Comparison of ENCODE assay signal across 22 cellular contexts in genomic region chr3:21544076-21544462, GRCh38.
DNase-seq lines count a peak whose midpoint lies in the region; ATAC-seq, FAIRE-seq and TF ChIP-seq lines count a peak whose summit lies in the region.
"Had no signal": no experiment of that assay in that cellular context is flagged by ENCODE, and none has a peak within 500 bp of the region (broad histone marks: within the 10 kb centered on the region; RNA-seq: fewer than 3 reads in every experiment).

No MANE protein-coding gene starts in this region.

- WGBS in K562 (ENCODE audit: insufficient coverage, low coverage, missing lambda C conversion rate) = 0% methylated on average over 4 of the region's 4 CpGs
- 70% methylated on average over 3 of the region's 4 CpGs for WGBS in mesenchymal stem cell

- H2BK12ac ChIP-seq in mesenchymal stem cell (ENCODE audit: low read length in 2 of 2) = no peak overlapping the region

- TF ChIP-seq POLR2A in K562 (conservative IDR thresholded peaks at IDR 0.05) = no peak

- H3K27ac ChIP-seq in K562 (ENCODE audit: extremely low read depth, low read depth, low read length) (peak overlapping the region; percentile 76; the same call in 2 of the 3 replicates), iPS-20b (ENCODE audit: low read length) (no peak overlapping the region), mesenchymal stem cell (ENCODE audit: low read length, poor library complexity, severe bottlenecking) (no peak overlapping the region), substantia nigra (ENCODE audit: low read depth, low read length, poor library complexity, severe bottlenecking) (no peak overlapping the region)
- H3K27ac ChIP-seq: prostate gland had no signal

- peak overlapping the region in 1 of 2 experiments; percentile 66; a peak in 2 of 4 replicates for H3K9ac ChIP-seq in K562 (ENCODE audit: insufficient read depth in 1 of 2, low read depth in 2 of 2, low read length in 2 of 2)
- H3K9ac ChIP-seq in iPS-20b (ENCODE audit: low read depth, low read length) = peak overlapping the region; percentile 38; the same call in 1 of the 2 replicates
- no peak overlapping the region for H3K9ac ChIP-seq in mesenchymal stem cell (ENCODE audit: low read length)

- in situ Hi-C loops in K562 (cut with MboI) = no loop called here

- no peak overlapping the region for H4K91ac ChIP-seq in mesenchymal stem cell (ENCODE audit: low read length)

- no peaks in the 10 kb centered on the region for H3K9me1 ChIP-seq in K562 (ENCODE audit: control insufficient read depth, insufficient read depth, low read length)

- TF ChIP-seq CTCF in K562 (IDR thresholded peaks at IDR 0.05 in 2 of 3, conservative IDR thresholded peaks at IDR 0.05 in 1 of 3; ENCODE audit: insufficient read depth in 2 of 3, low read depth in 1 of 3, low read length in 3 of 3) = no peak

- H3K4me1 ChIP-seq in K562 (replicated peaks in 1 of 2; ENCODE audit: control insufficient read depth in 2 of 2, insufficient read depth in 2 of 2, low read length in 2 of 2) (no peaks in the 10 kb centered on the region; a peak in 1 of 5 replicates), iPS-20b (ENCODE audit: insufficient read depth, low read length) (no peaks in the 10 kb centered on the region; the same call in 1 of the 2 replicates), mesenchymal stem cell (ENCODE audit: control insufficient read depth, insufficient read depth, low read depth, low read length) (no peaks in the 10 kb centered on the region)
- H3K4me1 ChIP-seq: prostate gland had no signal

- TF ChIP-seq RAD21 in K562 (CRISPR knock-in tag; conservative IDR thresholded peaks at IDR 0.05 in 1 of 2, IDR thresholded peaks at IDR 0.05 in 1 of 2) = no peak

- no peak overlapping the region for H2BK120ac ChIP-seq in mesenchymal stem cell (ENCODE audit: low read depth, low read length)

- H2BK5ac ChIP-seq in mesenchymal stem cell (ENCODE audit: low read depth, low read length, poor library complexity, severe bottlenecking) = no peak overlapping the region

- H3K14ac ChIP-seq in mesenchymal stem cell (ENCODE audit: low read length in 2 of 2) = no peak overlapping the region

- H3K4ac ChIP-seq in mesenchymal stem cell (ENCODE audit: low read depth in 1 of 2, low read length in 2 of 2) = no peak overlapping the region

- POLR2A ChIA-PET in K562 (lab: Yijun Ruan, JAX) = no interaction called here

- no peak overlapping the region for H2BK15ac ChIP-seq in mesenchymal stem cell (ENCODE audit: low read depth, poor library complexity, severe bottlenecking)

- no peaks in the 10 kb centered on the region for H3K36me3 ChIP-seq in K562 (ENCODE audit: control insufficient read depth, insufficient read depth, low read length)
- H3K36me3 ChIP-seq in iPS-20b (ENCODE audit: insufficient read depth, low read depth, low read length) = no peaks in the 10 kb centered on the region
- H3K36me3 ChIP-seq in mesenchymal stem cell (ENCODE audit: control insufficient read depth in 1 of 2, insufficient read depth in 2 of 2, low read depth in 1 of 2, low read length in 2 of 2) = no peaks in the 10 kb centered on the region
- H3K36me3 ChIP-seq: prostate gland had no signal

- no peak for ATAC-seq in K562
- ATAC-seq: activated CD8-positive, alpha-beta T cell treated with anti-CD3 and anti-CD28 coated beads, Interleukin-2, amount 10 ng/mL, durations not matched to agents 7 days and 5 days; left ventricle myocardium superior; mucosa of descending colon had no signal

- H3K18ac ChIP-seq in mesenchymal stem cell (ENCODE audit: low read depth in 1 of 2, low read length in 2 of 2) = no peak overlapping the region

- no peaks in the 10 kb centered on the region for H4K20me1 ChIP-seq in K562 (replicated peaks; ENCODE audit: control insufficient read depth, insufficient read depth, low read length)

- H2AFZ ChIP-seq in K562 (ENCODE audit: low read depth, low read length) = no peak overlapping the region
- no peak overlapping the region for H2AFZ ChIP-seq in mesenchymal stem cell (ENCODE audit: low read depth, low read length)

- H3K4me2 ChIP-seq in K562 (ENCODE audit: insufficient read depth, low read length) (peak overlapping the region; percentile 68; the same call in 1 of the 2 replicates), mesenchymal stem cell (ENCODE audit: low read length, poor library complexity, severe bottlenecking) (no peak overlapping the region)

- TF ChIP-seq EP300 in K562 (IDR thresholded peaks at IDR 0.05; ENCODE audit: low read length) = no peak

- CTCF ChIA-PET in K562 (lab: Yijun Ruan, JAX; ENCODE audit: low intra/inter-chr PET ratio) = no interaction called here

- DNase-seq in EL (peak; percentile 21), K562 (ENCODE audit: extremely low read depth in 1 of 4, low spot score in 3 of 4) (no peak), NOMO-1 (lab: John Stamatoyannopoulos, UW; ENCODE audit: unreplicated experiment in 2 of 2) (no peak), mesenchymal stem cell (no peak), substantia nigra (lab: John Stamatoyannopoulos, UW) (no peak)
- DNase-seq in Jurkat, Clone E6-1 (ENCODE audit: low read depth, low spot score) = peak; percentile 38
- DNase-seq: activated CD4-positive, CD25-positive, alpha-beta regulatory T cell; activated CD8-positive, alpha-beta T cell treated with anti-CD3 and anti-CD28 coated beads, Interleukin-2, amount 10 ng/mL, durations not matched to agents 7 days and 5 days; activated naive CD4-positive, alpha-beta T cell treated with anti-CD3 and anti-CD28 coated beads for 36 hours; activated T-cell treated with anti-CD3 and anti-CD28 coated beads, Interleukin-2, amount 50 U/mL, for 24 hours; anterior cingulate cortex; caudate nucleus; KG1; left ventricle myocardium superior; mucosa of descending colon; NCI-H1105; NCI-H2029 treated with DMSO at 0.1 percent for 48 hours; stimulated activated CD4-positive, alpha-beta T cell treated with anti-CD3 and anti-CD28 coated beads, Interleukin-1b, Interleukin-23, amount 100 ng/mL, for 48 hours; stimulated activated naive CD4-positive, alpha-beta T cell had no signal

- H4K8ac ChIP-seq in mesenchymal stem cell (ENCODE audit: low read length) = no peak overlapping the region

- no peaks in the 10 kb centered on the region for H3K79me1 ChIP-seq in mesenchymal stem cell (replicated peaks; ENCODE audit: low read length, poor library complexity, severe bottlenecking)

- H3K9me3 ChIP-seq in K562 (replicated peaks; ENCODE audit: control insufficient read depth, insufficient read depth, low read depth, low read length) (no peaks in the 10 kb centered on the region), iPS-20b (ENCODE audit: insufficient read depth, low read depth, low read length) (no peaks in the 10 kb centered on the region; the same call in 1 of the 2 replicates), mesenchymal stem cell (ENCODE audit: control insufficient read depth, low read length) (no peaks in the 10 kb centered on the region)
- H3K9me3 ChIP-seq: prostate gland had no signal

- no peaks in the 10 kb centered on the region for H3K27me3 ChIP-seq in K562 (ENCODE audit: control insufficient read depth in 2 of 2, insufficient read depth in 2 of 2, low read length in 2 of 2)
- H3K27me3 ChIP-seq in iPS-20b (ENCODE audit: insufficient read depth, low read length) = no peaks in the 10 kb centered on the region
- no peaks in the 10 kb centered on the region for H3K27me3 ChIP-seq in mesenchymal stem cell (ENCODE audit: control insufficient read depth in 1 of 2, insufficient read depth in 1 of 2, low read length in 2 of 2)

- intact Hi-C loops in K562 (cut with micrococcal nuclease) = no loop called here

- no peak for FAIRE-seq in K562 (lab: Jason Lieb, UNC)
- FAIRE-seq: RCC 7860 had no signal

- H3K79me2 ChIP-seq in K562 (ENCODE audit: control insufficient read depth, insufficient read depth, low read length) = peaks cover 63% of the 10 kb centered on the region

- no TSS peak for BruUV-seq in K562 (replicated peaks; lab: Mats Ljungman, UMichigan)

- H2AK5ac ChIP-seq in mesenchymal stem cell (ENCODE audit: low read length, severe bottlenecking) = no peak overlapping the region

- no peak overlapping the region for H3K4me3 ChIP-seq in Jurkat, Clone E6-1 (ENCODE audit: low read length)
- H3K4me3 ChIP-seq in K562 (peak overlapping the region; percentile 50), iPS-20b (ENCODE audit: low read length) (no peak overlapping the region; the same call in 1 of the 2 replicates), mesenchymal stem cell (ENCODE audit: insufficient read depth in 1 of 2, low read depth in 1 of 2, low read length in 2 of 2) (no peak overlapping the region)
- H3K4me3 ChIP-seq: mucosa of descending colon, prostate gland had no signal

- no peak overlapping the region for H3K23ac ChIP-seq in mesenchymal stem cell (ENCODE audit: low read length in 2 of 2)

TF ChIP-seq in K562, 482 proteins besides CTCF, POLR2A, EP300 and RAD21:
- TF ChIP-seq RB1 (IDR thresholded peaks at IDR 0.05; ENCODE audit: low read depth) (no peak), HMBOX1 (IDR thresholded peaks at IDR 0.05) (peak; percentile 33; the same call in 1 of the 2 replicates)

Comparison
In these comparisons a context has a peak if more than half of its experiments do, and no peak if none do; other contexts are left out.
1. DNase-seq: peak in EL (single experiment) and Jurkat, Clone E6-1 (single experiment); none in K562 (0 of 4), NOMO-1 (0 of 2), mesenchymal stem cell (single experiment) and substantia nigra (0 of 49).